In the genomic region with DNA sequence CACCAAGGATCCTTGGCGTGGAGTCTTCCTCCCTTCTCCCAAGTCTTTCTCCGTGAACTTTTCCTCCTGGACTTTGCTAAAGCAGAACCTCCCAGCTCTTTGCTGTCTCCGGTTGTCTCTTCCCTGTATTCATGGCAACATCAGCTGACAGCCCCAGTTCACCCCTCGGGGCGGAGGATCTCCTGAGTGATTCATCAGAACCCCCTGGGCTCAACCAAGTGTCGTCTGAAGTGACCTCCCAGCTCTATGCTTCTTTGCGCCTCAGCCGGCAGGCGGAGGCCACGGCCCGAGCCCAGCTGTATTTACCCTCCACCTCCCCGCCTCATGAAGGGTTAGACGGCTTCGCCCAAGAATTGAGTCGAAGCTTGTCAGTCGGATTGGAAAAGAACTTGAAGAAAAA, we compare ENCODE assay signal across 8 cellular contexts. TPM values are rescaled to one million over a fixed set of nuclear protein-coding genes. Genes with fewer than 3 reads are reported as not detected.
DNase-seq lines count a peak whose midpoint lies in the region; ATAC-seq, FAIRE-seq and TF ChIP-seq lines count a peak whose summit lies in the region.

No MANE protein-coding gene starts in this region.

- H3K27ac ChIP-seq in Peyer's patch (peak overlapping the region in 2 of 4 donors; percentile 74 to 81), HepG2 (ENCODE audit: extremely low read length, insufficient read depth, low read length) (peak overlapping the region; percentile 67)

- TF ChIP-seq CTCF in Peyer's patch (IDR thresholded peaks at IDR 0.05) = peak in 1 of 6 experiments; percentile 14
- peak; percentile 9 for TF ChIP-seq CTCF in MCF 10A (IDR thresholded peaks at IDR 0.05; ENCODE audit: unreplicated experiment)
- 0 out of 2 replicates have a peak, but pooled peaks have one; percentile 13 for TF ChIP-seq CTCF in HepG2 (CRISPR knock-in tag; IDR thresholded peaks at IDR 0.05)

- DNase-seq in AG20443 (ENCODE audit: low spot score) (peak; percentile 73), GM19238 (ENCODE audit: insufficient read length, low spot score) (peak; percentile 55), Peyer's patch (peak in 2 of 3 donors; percentile 53 to 59), MCF 10A (ENCODE audit: unreplicated experiment) (peak; percentile 53), HepG2 (ENCODE audit: low spot score) (peak; percentile 21), stromal cell of bone marrow (ENCODE audit: low read depth) (peak; percentile 44), retina (no peak), cortex of kidney (lab: John Stamatoyannopoulos, UW) (no peak)

- in situ Hi-C loops in HepG2 (cut with HindIII; ENCODE audit: extremely low pct_ligation_motif_present, low pct_unique_long_range_greater_than_20kb) = no loop called here

- no peak for TF ChIP-seq RAD21 in HepG2 (CRISPR knock-in tag; IDR thresholded peaks at IDR 0.05)

- peaks cover 22% of the 10 kb centered on the region for H3K4me1 Mint-ChIP-seq in MCF 10A (ENCODE audit: insufficient read depth, unreplicated experiment)

- peaks cover 32% of the 10 kb centered on the region for H3K36me3 Mint-ChIP-seq in MCF 10A (ENCODE audit: insufficient read depth, unreplicated experiment)

- peak; percentile 34 for ATAC-seq in HepG2

- H3K9me3 Mint-ChIP-seq in MCF 10A (ENCODE audit: unreplicated experiment) = no peaks in the 10 kb centered on the region

- H3K36me3 ChIP-seq in Peyer's patch = peaks cover 0 to 18% (median 0%) of the 10 kb centered on the region in 3 donors
- H3K36me3 ChIP-seq in HepG2 (replicated peaks in 1 of 2; ENCODE audit: control insufficient read depth in 1 of 2, insufficient read depth in 2 of 2, low read length in 2 of 2) = peaks cover 4 to 18% of the 10 kb centered on the region in 2 experiments; a peak in 4 of 5 replicates

- H3K79me2 ChIP-seq in HepG2 (ENCODE audit: insufficient read depth, low read length) = peaks cover 14% of the 10 kb centered on the region

- no peaks in the 10 kb centered on the region for H3K9me3 ChIP-seq in Peyer's patch
- H3K9me3 ChIP-seq in HepG2 (ENCODE audit: low read length) = no peaks in the 10 kb centered on the region

- peak overlapping the region; percentile 70 to 96 (median 84) for H3K4me3 ChIP-seq in Peyer's patch
- peak overlapping the region; percentile 74 to 93 (median 80) for H3K4me3 ChIP-seq in HepG2 (replicated peaks in 1 of 3; ENCODE audit: insufficient read depth in 1 of 3, low read depth in 2 of 3, low read length in 3 of 3)

- no peaks in the 10 kb centered on the region for H3K27me3 Mint-ChIP-seq in MCF 10A (ENCODE audit: insufficient read depth, unreplicated experiment)

- 7% methylated on average over 16 of the region's 16 CpGs for WGBS in HepG2 (ENCODE audit: low lambda C conversion rate)

- H2AFZ ChIP-seq in HepG2 (ENCODE audit: low read length) = no peak overlapping the region

- BruUV-seq in MCF 10A (replicated peaks; lab: Mats Ljungman, UMichigan) = no TSS peak
- no TSS peak for BruUV-seq in HepG2 (replicated peaks; lab: Mats Ljungman, UMichigan)

- CTCF ChIA-PET in MCF 10A (lab: Yijun Ruan, JAX) = interaction anchor here (0.5 to 3.4 kb wide), 28 partner anchors 12 to 635 kb away, joined by 3 to 20 read pairs (median 4); a partner anchor contains a TSS
- CTCF ChIA-PET in HepG2 (lab: Yijun Ruan, JAX; ENCODE audit: low intra/inter-chr PET ratio, low total read pairs) = interaction anchor here (0.8 to 1.2 kb wide), 2 partner anchors 56 to 108 kb away, joined by 3 read pairs; no protein-coding TSS in a partner anchor

- POLR2A ChIA-PET in MCF 10A (lab: Yijun Ruan, JAX) = interaction anchor here (0.6 to 4.0 kb wide), 34 partner anchors 7 to 375 kb away, joined by 3 to 103 read pairs (median 6); a partner anchor contains a TSS
- POLR2A ChIA-PET in HepG2 (lab: Yijun Ruan, JAX) = interaction anchor here (0.8 to 3.6 kb wide), 6 partner anchors 11 to 450 kb away, joined by 3 to 27 read pairs (median 5); a partner anchor contains a TSS

- H3K4me3 Mint-ChIP-seq in MCF 10A (ENCODE audit: unreplicated experiment) = peak overlapping the region; percentile 95

- H3K4me1 ChIP-seq in Peyer's patch (peaks cover 0 to 21% (median 12%) of the 10 kb centered on the region in 4 donors), HepG2 (ENCODE audit: insufficient read depth, low read length) (peaks cover 26% of the 10 kb centered on the region)

- TF ChIP-seq POLR2A in Peyer's patch (IDR thresholded peaks at IDR 0.05) = no peak
- TF ChIP-seq POLR2A in HepG2 (IDR thresholded peaks at IDR 0.05; ENCODE audit: insufficient read depth in 1 of 2, low read depth in 2 of 2, low read length in 2 of 2) = no peak

- no peaks in the 10 kb centered on the region for H3K27me3 ChIP-seq in Peyer's patch
- H3K27me3 ChIP-seq in HepG2 (ENCODE audit: control insufficient read depth in 1 of 2, insufficient read depth in 2 of 2, low read length in 2 of 2) = no peaks in the 10 kb centered on the region; a peak in 1 of 5 replicates

- intact Hi-C loops in MCF 10A (cut with micrococcal nuclease) = loop anchor here (1.0 to 5.0 kb wide), 3 partner anchors 18 to 109 kb away; no protein-coding TSS in a partner anchor
- intact Hi-C loops in HepG2 (cut with micrococcal nuclease; ENCODE audit: unreplicated experiment) = loop anchor here (5.0 kb wide), 1 partner anchor 54 kb away; no protein-coding TSS in a partner anchor

- no peaks in the 10 kb centered on the region for H4K20me1 ChIP-seq in HepG2 (ENCODE audit: insufficient read depth, low read length)

- peak overlapping the region; percentile 96 for H3K27ac Mint-ChIP-seq in MCF 10A (ENCODE audit: low read depth, unreplicated experiment)

- TF ChIP-seq EP300 in HepG2 (IDR thresholded peaks at IDR 0.05; ENCODE audit: low read depth in 2 of 2, low read length in 2 of 2) (no peak), HepG2 (CRISPR knock-in tag; IDR thresholded peaks at IDR 0.05; ENCODE audit: borderline replicate concordance) (no peak)

- FAIRE-seq in HepG2 (lab: Jason Lieb, UNC) = peak; percentile 12

- peak overlapping the region; percentile 93 for H3K9ac ChIP-seq in HepG2 (ENCODE audit: insufficient read depth, low read depth, low read length)

- peak overlapping the region; percentile 97 for H3K4me2 ChIP-seq in HepG2 (ENCODE audit: low read depth, low read length)

RNA-seq across cellular contexts. Expression of a gene that starts 0.9 kb away (rescaled TPM):
- total RNA-seq in Peyer's patch (100 to 1,000 TPM in 1 of 4 donors, 10 to 100 TPM in 3; 30.5 to 120 (median 45.2) TPM), MCF 10A (2022) (31.5 and 39.2 TPM in 2 replicates), HepG2 (2016; rRNA removed; fragmentation: Illumina TruSeq; extraction: Trizol) (13.3 and 24.1 TPM in 2 replicates)
- total RNA-seq in HepG2 (2016; cell fraction: cytosol; rRNA removed; fragmentation: Illumina TruSeq; extraction: Trizol; ENCODE audit: low read depth) = 8.1 and 9.3 TPM in 2 replicates
- 11.9 and 23.0 TPM in 2 replicates for total RNA-seq in HepG2 (2016; cell fraction: insoluble cytoplasmic fraction; rRNA removed; fragmentation: Illumina TruSeq; extraction: Trizol)
- 10.1 and 11.2 TPM in 2 replicates for total RNA-seq in HepG2 (2016; cell fraction: membrane; rRNA removed; fragmentation: Illumina TruSeq; extraction: Trizol)
- 23.2 and 26.4 TPM in 2 replicates for total RNA-seq in HepG2 (2016; cell fraction: nucleus; rRNA removed; fragmentation: Illumina TruSeq; extraction: Trizol)
- polyA plus RNA-seq in HepG2 (2011; rRNA removed) = 21.2 and 24.3 TPM in 2 replicates
- 10.6 and 11.9 TPM in 2 replicates for polyA plus RNA-seq in HepG2 (2011; cell fraction: cytosol; rRNA removed)
- polyA plus RNA-seq in HepG2 (2011; cell fraction: nucleus; rRNA removed) = 64.8 and 74.8 TPM in 2 replicates
- polyA plus RNA-seq in HepG2 (2012) = 14.3 and 16.3 TPM in 2 replicates
- 3.0 and 3.9 TPM in 2 replicates for polyA plus RNA-seq in HepG2 (2016; cell fraction: cytosol; fragmentation: Illumina TruSeq; extraction: Trizol; ENCODE audit: low read depth)
- 12.3 and 14.2 TPM in 2 replicates for polyA plus RNA-seq in HepG2 (2016; cell fraction: insoluble cytoplasmic fraction; fragmentation: Illumina TruSeq; extraction: Trizol; ENCODE audit: low read depth)
- 8.2 and 9.5 TPM in 2 replicates for polyA plus RNA-seq in HepG2 (2016; cell fraction: membrane; fragmentation: Illumina TruSeq; extraction: Trizol; ENCODE audit: low read depth)
- polyA plus RNA-seq in HepG2 (2016; cell fraction: nucleus; fragmentation: Illumina TruSeq; extraction: Trizol; ENCODE audit: insufficient read depth, low read depth) = 68.1 and 69.5 TPM in 2 replicates
- polyA minus RNA-seq in HepG2 (2011; rRNA and poly(A)+ RNA removed; ENCODE audit: low replicate concordance) = 18.0 and 57.0 TPM in 2 replicates
- 5.4 and 5.7 TPM in 2 replicates for polyA minus RNA-seq in HepG2 (2011; cell fraction: cytosol; rRNA and poly(A)+ RNA removed)
- polyA minus RNA-seq in HepG2 (2011; cell fraction: nucleus; rRNA and poly(A)+ RNA removed) = 26.5 and 33.7 TPM in 2 replicates

RNA-seq across cellular contexts. Expression of a gene that starts 1.2 kb away (rescaled TPM):
- total RNA-seq in Peyer's patch (10 to 100 TPM; 39.8 to 58.0 (median 45.5) TPM), MCF 10A (2022) (80.0 and 104 TPM in 2 replicates), HepG2 (2016; rRNA removed; fragmentation: Illumina TruSeq; extraction: Trizol) (28.1 and 36.9 TPM in 2 replicates)
- 18.6 and 30.6 TPM in 2 replicates for total RNA-seq in HepG2 (2016; cell fraction: cytosol; rRNA removed; fragmentation: Illumina TruSeq; extraction: Trizol; ENCODE audit: low read depth)
- 26.6 and 30.5 TPM in 2 replicates for total RNA-seq in HepG2 (2016; cell fraction: insoluble cytoplasmic fraction; rRNA removed; fragmentation: Illumina TruSeq; extraction: Trizol)
- total RNA-seq in HepG2 (2016; cell fraction: membrane; rRNA removed; fragmentation: Illumina TruSeq; extraction: Trizol) = 27.2 and 41.0 TPM in 2 replicates
- total RNA-seq in HepG2 (2016; cell fraction: nucleus; rRNA removed; fragmentation: Illumina TruSeq; extraction: Trizol) = 16.5 and 21.7 TPM in 2 replicates
- polyA plus RNA-seq in HepG2 (2011; rRNA removed) = 44.9 and 46.7 TPM in 2 replicates
- 117 and 121 TPM in 2 replicates for polyA plus RNA-seq in HepG2 (2011; cell fraction: cytosol; rRNA removed)
- polyA plus RNA-seq in HepG2 (2011; cell fraction: nucleus; rRNA removed) = 33.8 and 41.2 TPM in 2 replicates
- 82.0 and 92.0 TPM in 2 replicates for polyA plus RNA-seq in HepG2 (2012)
- 119 and 155 TPM in 2 replicates for polyA plus RNA-seq in HepG2 (2016; cell fraction: cytosol; fragmentation: Illumina TruSeq; extraction: Trizol; ENCODE audit: low read depth)
- polyA plus RNA-seq in HepG2 (2016; cell fraction: insoluble cytoplasmic fraction; fragmentation: Illumina TruSeq; extraction: Trizol; ENCODE audit: low read depth) = 128 and 160 TPM in 2 replicates
- polyA plus RNA-seq in HepG2 (2016; cell fraction: membrane; fragmentation: Illumina TruSeq; extraction: Trizol; ENCODE audit: low read depth) = 121 and 142 TPM in 2 replicates
- 73.6 and 93.7 TPM in 2 replicates for polyA plus RNA-seq in HepG2 (2016; cell fraction: nucleus; fragmentation: Illumina TruSeq; extraction: Trizol; ENCODE audit: insufficient read depth, low read depth)
- 54.8 and 75.7 TPM in 2 replicates for polyA minus RNA-seq in HepG2 (2011; rRNA and poly(A)+ RNA removed; ENCODE audit: low replicate concordance)
- 33.8 and 43.0 TPM in 2 replicates for polyA minus RNA-seq in HepG2 (2011; cell fraction: cytosol; rRNA and poly(A)+ RNA removed)
- polyA minus RNA-seq in HepG2 (2011; cell fraction: nucleus; rRNA and poly(A)+ RNA removed) = 13.0 and 16.9 TPM in 2 replicates

RNA-seq across cellular contexts. Expression of a gene that starts 3.3 kb away (rescaled TPM):
- total RNA-seq in Peyer's patch = 1 to 10 TPM in 3 of 4 donors, under 1 TPM in 1; 0.95 to 5.0 (median 2.7) TPM
- total RNA-seq in MCF 10A (2022) = 4.2 and 10.0 TPM in 2 replicates
- 0.29 TPM in 1 of 2 replicates, not detected in the other for total RNA-seq in HepG2 (2016; rRNA removed; fragmentation: Illumina TruSeq; extraction: Trizol)
- not detected in 2 replicates for total RNA-seq in HepG2 (2016; cell fraction: cytosol; rRNA removed; fragmentation: Illumina TruSeq; extraction: Trizol; ENCODE audit: low read depth)
- 0.41 TPM in 1 of 2 replicates, not detected in the other for total RNA-seq in HepG2 (2016; cell fraction: insoluble cytoplasmic fraction; rRNA removed; fragmentation: Illumina TruSeq; extraction: Trizol)
- 0.15 TPM in 1 of 2 replicates, not detected in the other for total RNA-seq in HepG2 (2016; cell fraction: membrane; rRNA removed; fragmentation: Illumina TruSeq; extraction: Trizol)
- total RNA-seq in HepG2 (2016; cell fraction: nucleus; rRNA removed; fragmentation: Illumina TruSeq; extraction: Trizol) = 0.69 and 1.2 TPM in 2 replicates
- 0.88 and 0.95 TPM in 2 replicates for polyA plus RNA-seq in HepG2 (2011; rRNA removed)
- polyA plus RNA-seq in HepG2 (2011; cell fraction: cytosol; rRNA removed) = 0.18 and 0.21 TPM in 2 replicates
- 11.7 and 15.6 TPM in 2 replicates for polyA plus RNA-seq in HepG2 (2011; cell fraction: nucleus; rRNA removed)
- 1.0 and 1.1 TPM in 2 replicates for polyA plus RNA-seq in HepG2 (2012)
- 0.07 and 0.08 TPM in 2 replicates for polyA plus RNA-seq in HepG2 (2016; cell fraction: cytosol; fragmentation: Illumina TruSeq; extraction: Trizol; ENCODE audit: low read depth)
- not detected in 2 replicates for polyA plus RNA-seq in HepG2 (2016; cell fraction: insoluble cytoplasmic fraction; fragmentation: Illumina TruSeq; extraction: Trizol; ENCODE audit: low read depth)
- polyA plus RNA-seq in HepG2 (2016; cell fraction: membrane; fragmentation: Illumina TruSeq; extraction: Trizol; ENCODE audit: low read depth) = 0.08 TPM in 1 of 2 replicates, not detected in the other
- 6.5 and 7.3 TPM in 2 replicates for polyA plus RNA-seq in HepG2 (2016; cell fraction: nucleus; fragmentation: Illumina TruSeq; extraction: Trizol; ENCODE audit: insufficient read depth, low read depth)
- 0.70 and 2.1 TPM in 2 replicates for polyA minus RNA-seq in HepG2 (2011; rRNA and poly(A)+ RNA removed; ENCODE audit: low replicate concordance)
- polyA minus RNA-seq in HepG2 (2011; cell fraction: cytosol; rRNA and poly(A)+ RNA removed) = not detected in 2 replicates
- 3.7 and 7.5 TPM in 2 replicates for polyA minus RNA-seq in HepG2 (2011; cell fraction: nucleus; rRNA and poly(A)+ RNA removed)

RNA-seq across cellular contexts. Expression of a gene that starts 16.9 kb away (rescaled TPM):
- 1 to 10 TPM in 3 of 4 donors, not detected in 1; 1.2 to 5.1 (median 1.6) TPM for total RNA-seq in Peyer's patch
- total RNA-seq in MCF 10A (2022) = 5.6 and 7.4 TPM in 2 replicates
- total RNA-seq in HepG2 (2016; rRNA removed; fragmentation: Illumina TruSeq; extraction: Trizol) = 0.20 and 0.38 TPM in 2 replicates
- 0.10 TPM in 1 of 2 replicates, not detected in the other for total RNA-seq in HepG2 (2016; cell fraction: cytosol; rRNA removed; fragmentation: Illumina TruSeq; extraction: Trizol; ENCODE audit: low read depth)
- 0.37 and 0.41 TPM in 2 replicates for total RNA-seq in HepG2 (2016; cell fraction: insoluble cytoplasmic fraction; rRNA removed; fragmentation: Illumina TruSeq; extraction: Trizol)
- 0.21 and 0.22 TPM in 2 replicates for total RNA-seq in HepG2 (2016; cell fraction: membrane; rRNA removed; fragmentation: Illumina TruSeq; extraction: Trizol)
- 0.22 and 0.56 TPM in 2 replicates for total RNA-seq in HepG2 (2016; cell fraction: nucleus; rRNA removed; fragmentation: Illumina TruSeq; extraction: Trizol)
- polyA plus RNA-seq in HepG2 (2011; rRNA removed) = 0.79 and 0.94 TPM in 2 replicates
- 1.7 and 3.4 TPM in 2 replicates for polyA plus RNA-seq in HepG2 (2011; cell fraction: cytosol; rRNA removed)
- 0.79 and 4.8 TPM in 2 replicates for polyA plus RNA-seq in HepG2 (2011; cell fraction: nucleus; rRNA removed)
- 0.68 and 0.79 TPM in 2 replicates for polyA plus RNA-seq in HepG2 (2012)
- 0.15 and 0.16 TPM in 2 replicates for polyA plus RNA-seq in HepG2 (2016; cell fraction: cytosol; fragmentation: Illumina TruSeq; extraction: Trizol; ENCODE audit: low read depth)
- polyA plus RNA-seq in HepG2 (2016; cell fraction: insoluble cytoplasmic fraction; fragmentation: Illumina TruSeq; extraction: Trizol; ENCODE audit: low read depth) = 0.49 and 0.63 TPM in 2 replicates
- polyA plus RNA-seq in HepG2 (2016; cell fraction: membrane; fragmentation: Illumina TruSeq; extraction: Trizol; ENCODE audit: low read depth) = 0.23 and 0.33 TPM in 2 replicates
- polyA plus RNA-seq in HepG2 (2016; cell fraction: nucleus; fragmentation: Illumina TruSeq; extraction: Trizol; ENCODE audit: insufficient read depth, low read depth) = 1.5 and 2.2 TPM in 2 replicates
- polyA minus RNA-seq in HepG2 (2011; rRNA and poly(A)+ RNA removed; ENCODE audit: low replicate concordance) = 0.22 and 3.6 TPM in 2 replicates
- polyA minus RNA-seq in HepG2 (2011; cell fraction: cytosol; rRNA and poly(A)+ RNA removed) = 0.20 and 0.26 TPM in 2 replicates
- polyA minus RNA-seq in HepG2 (2011; cell fraction: nucleus; rRNA and poly(A)+ RNA removed) = 0.25 and 0.64 TPM in 2 replicates

RNA-seq across cellular contexts. Expression of a gene that starts 44.4 kb away (rescaled TPM):
- total RNA-seq in Peyer's patch = 10 to 100 TPM; 36.1 to 99.9 (median 45.1) TPM
- total RNA-seq in MCF 10A (2022) = 78.5 and 87.1 TPM in 2 replicates
- total RNA-seq in HepG2 (2016; rRNA removed; fragmentation: Illumina TruSeq; extraction: Trizol) = 3.3 and 3.7 TPM in 2 replicates
- total RNA-seq in HepG2 (2016; cell fraction: cytosol; rRNA removed; fragmentation: Illumina TruSeq; extraction: Trizol; ENCODE audit: low read depth) = 0.20 and 0.53 TPM in 2 replicates
- total RNA-seq in HepG2 (2016; cell fraction: insoluble cytoplasmic fraction; rRNA removed; fragmentation: Illumina TruSeq; extraction: Trizol) = 1.6 and 3.6 TPM in 2 replicates
- total RNA-seq in HepG2 (2016; cell fraction: membrane; rRNA removed; fragmentation: Illumina TruSeq; extraction: Trizol) = 1.1 and 3.2 TPM in 2 replicates
- 4.7 and 9.3 TPM in 2 replicates for total RNA-seq in HepG2 (2016; cell fraction: nucleus; rRNA removed; fragmentation: Illumina TruSeq; extraction: Trizol)
- polyA plus RNA-seq in HepG2 (2011; rRNA removed) = 2.7 and 3.3 TPM in 2 replicates
- 1.8 and 1.9 TPM in 2 replicates for polyA plus RNA-seq in HepG2 (2011; cell fraction: cytosol; rRNA removed)
- 21.5 and 21.6 TPM in 2 replicates for polyA plus RNA-seq in HepG2 (2011; cell fraction: nucleus; rRNA removed)
- polyA plus RNA-seq in HepG2 (2012) = 6.4 and 10.0 TPM in 2 replicates
- polyA plus RNA-seq in HepG2 (2016; cell fraction: cytosol; fragmentation: Illumina TruSeq; extraction: Trizol; ENCODE audit: low read depth) = 0.57 and 0.75 TPM in 2 replicates
- polyA plus RNA-seq in HepG2 (2016; cell fraction: insoluble cytoplasmic fraction; fragmentation: Illumina TruSeq; extraction: Trizol; ENCODE audit: low read depth) = 1.8 and 5.2 TPM in 2 replicates
- polyA plus RNA-seq in HepG2 (2016; cell fraction: membrane; fragmentation: Illumina TruSeq; extraction: Trizol; ENCODE audit: low read depth) = 1.1 and 1.3 TPM in 2 replicates
- polyA plus RNA-seq in HepG2 (2016; cell fraction: nucleus; fragmentation: Illumina TruSeq; extraction: Trizol; ENCODE audit: insufficient read depth, low read depth) = 15.5 and 16.4 TPM in 2 replicates
- 8.0 and 73.1 TPM in 2 replicates for polyA minus RNA-seq in HepG2 (2011; rRNA and poly(A)+ RNA removed; ENCODE audit: low replicate concordance)
- 3.3 and 3.9 TPM in 2 replicates for polyA minus RNA-seq in HepG2 (2011; cell fraction: cytosol; rRNA and poly(A)+ RNA removed)
- 9.1 and 12.4 TPM in 2 replicates for polyA minus RNA-seq in HepG2 (2011; cell fraction: nucleus; rRNA and poly(A)+ RNA removed)

Comparison
In these comparisons a context has a peak if more than half of its experiments do, and no peak if none do; other contexts are left out.
1. DNase-seq: peak in AG20443 (single experiment), GM19238 (single experiment), Peyer's patch (2 of 3), MCF 10A (single experiment), HepG2 (single experiment) and stromal cell of bone marrow (single experiment); none in retina (single experiment) and cortex of kidney (single experiment).